In genomic region chr9:83817356-83818278, GRCh38 we compare ENCODE assay signal across 8 cellular contexts. TPM values are rescaled to one million over a fixed set of nuclear protein-coding genes. Genes with fewer than 3 reads are reported as not detected.
A peak's percentile ranks its signal among the peaks of the same experiment; 100 is the strongest.
DNase-seq lines count a peak whose midpoint lies in the region; ATAC-seq and TF ChIP-seq lines count a peak whose summit lies in the region.
"Not testable (repeated sequence)": the region's sequence is repeated elsewhere in the genome, so short reads cannot be mapped to it uniquely, and the experiment has no call there.

GKAP1 (minus strand) TSS chr9:83817769; CDS start chr9:83806517, 11,252 bp downstream.

- H3K4me3 Mint-ChIP-seq in natural killer cell treated with Interleukin-12 subunit alpha and Interleukin-12 subunit beta and Interleukin-15 and Interleukin-18, amount 100 ng/mL, for 72 hours, result peak within 1 kb of the TSS; percentile 95
- H3K4me3 Mint-ChIP-seq in stimulated activated memory B cell treated with anti-CD40 and anti-IgM and Interleukin-4, amounts not matched to agents 10 μg/mL and 1 μg/mL and 100 μg/mL, for 72 hours, result peak within 1 kb of the TSS; percentile 84

- H3K4me1 Mint-ChIP-seq in natural killer cell treated with Interleukin-12 subunit alpha and Interleukin-12 subunit beta and Interleukin-15 and Interleukin-18, amount 100 ng/mL, for 72 hours (ENCODE audit: low read depth in 2 of 2), result not testable (repeated sequence)
- H3K4me1 Mint-ChIP-seq in stimulated activated memory B cell treated with anti-CD40 and anti-IgM and Interleukin-4, amounts not matched to agents 10 μg/mL and 1 μg/mL and 100 μg/mL, for 72 hours, result peaks cover 13% of the 10 kb centered on the region

- not testable (repeated sequence) for H3K36me3 ChIP-seq in DND-41 (ENCODE audit: insufficient read depth, low read length); KMS-11 (ENCODE audit: insufficient read depth); RWPE2 (ENCODE audit: low read depth)

- H3K4me1 ChIP-seq in DND-41 (ENCODE audit: insufficient read depth, low read length); RWPE2 (ENCODE audit: insufficient read depth, poor library complexity, severe bottlenecking): not testable (repeated sequence)
- peaks cover 27% of the 10 kb centered on the region for H3K4me1 ChIP-seq in KMS-11 (ENCODE audit: low read depth, poor library complexity, severe bottlenecking)

- H3K36me3 Mint-ChIP-seq in natural killer cell treated with Interleukin-12 subunit alpha and Interleukin-12 subunit beta and Interleukin-15 and Interleukin-18, amount 100 ng/mL, for 72 hours; stimulated activated memory B cell treated with anti-CD40 and anti-IgM and Interleukin-4, amounts not matched to agents 10 μg/mL and 1 μg/mL and 100 μg/mL, for 72 hours: not testable (repeated sequence)

- H3K9me3 ChIP-seq in DND-41 (ENCODE audit: insufficient read depth, low read length, severe bottlenecking); RWPE2 (ENCODE audit: severe bottlenecking): not testable (repeated sequence)

- peak within 1 kb of the TSS; percentile 75 to 78 for H3K27ac Mint-ChIP-seq in natural killer cell treated with Interleukin-12 subunit alpha and Interleukin-12 subunit beta and Interleukin-15 and Interleukin-18, amount 100 ng/mL, for 72 hours
- peak within 1 kb of the TSS; percentile 56 for H3K27ac Mint-ChIP-seq in stimulated activated memory B cell treated with anti-CD40 and anti-IgM and Interleukin-4, amounts not matched to agents 10 μg/mL and 1 μg/mL and 100 μg/mL, for 72 hours

- H3K4me3 ChIP-seq in DND-41 (ENCODE audit: low read depth in 1 of 2, low read length in 2 of 2) (peak within 1 kb of the TSS; percentile 36 to 67; a peak in 3 of 4 replicates), RWPE2 (ENCODE audit: severe bottlenecking) (peak within 1 kb of the TSS; percentile 87), fibroblast of the aortic adventitia (ENCODE audit: low read depth, low read length) (peak within 1 kb of the TSS; percentile 63)
- not testable (repeated sequence) for H3K4me3 ChIP-seq in KMS-11 (IDR thresholded peaks at IDR 0.05; ENCODE audit: insufficient read depth, low read depth, low read length)

- TF ChIP-seq CTCF in DND-41 (IDR thresholded peaks at IDR 0.05; ENCODE audit: borderline replicate concordance, extremely low read depth, low read length, poor library complexity, severe bottlenecking) (peak; percentile 23), RWPE2 (IDR thresholded peaks at IDR 0.05; ENCODE audit: poor library complexity, severe bottlenecking) (peak; percentile 7), fibroblast of the aortic adventitia (IDR thresholded peaks at IDR 0.05; ENCODE audit: insufficient read depth, low read length) (peak; percentile 21)
- not testable (repeated sequence) for TF ChIP-seq CTCF in KMS-11 (conservative IDR thresholded peaks at IDR 0.05; ENCODE audit: low read depth, low read length)

- H3K79me2 ChIP-seq in DND-41 (ENCODE audit: insufficient read depth, low read length); KMS-11 (ENCODE audit: insufficient read depth, low read depth): not testable (repeated sequence)

- DNase-seq in DND-41, result peak; percentile 81
- peak; percentile 52 for DNase-seq in RWPE2 (ENCODE audit: low spot score)
- peak; percentile 71 for DNase-seq in activated T-helper 9 cell treated with anti-CD3 and anti-CD28 coated beads, Interleukin-2, amount 50 U/mL, for 16 hours (ENCODE audit: low read depth)
- peak; percentile 36 for DNase-seq in fibroblast of the aortic adventitia (ENCODE audit: low read depth)
- peak; percentile 89 for DNase-seq in natural killer cell treated with Interleukin-12 subunit alpha and Interleukin-12 subunit beta and Interleukin-15 and Interleukin-18, amount 100 ng/mL, for 72 hours (ENCODE audit: low spot score)

- H3K27me3 Mint-ChIP-seq in natural killer cell treated with Interleukin-12 subunit alpha and Interleukin-12 subunit beta and Interleukin-15 and Interleukin-18, amount 100 ng/mL, for 72 hours; stimulated activated memory B cell treated with anti-CD40 and anti-IgM and Interleukin-4, amounts not matched to agents 10 μg/mL and 1 μg/mL and 100 μg/mL, for 72 hours: not testable (repeated sequence)

- H3K9me3 Mint-ChIP-seq in natural killer cell treated with Interleukin-12 subunit alpha and Interleukin-12 subunit beta and Interleukin-15 and Interleukin-18, amount 100 ng/mL, for 72 hours; stimulated activated memory B cell treated with anti-CD40 and anti-IgM and Interleukin-4, amounts not matched to agents 10 μg/mL and 1 μg/mL and 100 μg/mL, for 72 hours: not testable (repeated sequence)

- peak; percentile 91 for ATAC-seq in DND-41 (ENCODE audit: insufficient read depth, low read depth)
- ATAC-seq in GM21723 (IDR thresholded peaks at IDR 0.05; ENCODE audit: unreplicated experiment), result peak; percentile 86
- peak; percentile 80 for ATAC-seq in RWPE2 (ENCODE audit: low read depth)
- peak; percentile 94 to 95 for ATAC-seq in natural killer cell treated with Interleukin-12 subunit alpha and Interleukin-12 subunit beta and Interleukin-15 and Interleukin-18, amount 100 ng/mL, for 72 hours
- ATAC-seq in stimulated activated memory B cell treated with anti-CD40 and anti-IgM and Interleukin-4, amounts not matched to agents 10 μg/mL and 1 μg/mL and 100 μg/mL, for 72 hours, result peak; percentile 92

- not testable (repeated sequence) for H4K20me1 ChIP-seq in DND-41 (ENCODE audit: insufficient read depth, low read length); KMS-11 (ENCODE audit: insufficient read depth)

- H2AFZ ChIP-seq in DND-41 (ENCODE audit: low read depth, low read length) (peak within 1 kb of the TSS; percentile 78), KMS-11 (ENCODE audit: low read depth) (peak within 1 kb of the TSS; percentile 82)

- H3K4me2 ChIP-seq in DND-41 (ENCODE audit: insufficient read depth, low read length) (peak within 1 kb of the TSS; percentile 71), KMS-11 (peak within 1 kb of the TSS; percentile 56)

- not testable (repeated sequence) for H3K27me3 ChIP-seq in DND-41 (ENCODE audit: insufficient read depth, low read length, poor library complexity); KMS-11 (ENCODE audit: insufficient read depth, low read depth); RWPE2 (ENCODE audit: insufficient read depth, poor library complexity, severe bottlenecking)

- H3K9ac ChIP-seq in DND-41 (ENCODE audit: low read depth, low read length) (peak within 1 kb of the TSS; percentile 66), KMS-11 (peak within 1 kb of the TSS; percentile 57)

- H3K27ac ChIP-seq in DND-41 (ENCODE audit: low read length); RWPE2 (ENCODE audit: poor library complexity, severe bottlenecking): not testable (repeated sequence)
- peak within 1 kb of the TSS; percentile 43 for H3K27ac ChIP-seq in KMS-11

RNA-seq across cellular contexts. Expression of gene GKAP1, which starts in this region (rescaled TPM):
- 1.4 and 2.2 TPM in 2 replicates for total RNA-seq in fibroblast of the aortic adventitia (ENCODE audit: low replicate concordance)
- total RNA-seq in natural killer cell treated with Interleukin-12 subunit alpha and Interleukin-12 subunit beta and Interleukin-15 and Interleukin-18, amount 100 ng/mL, for 72 hours, result 1 to 10 TPM; 2.5 to 4.3 TPM

Comparison
In these comparisons a context has a peak if more than half of its experiments do, and no peak if none do; other contexts are left out.
1. DNase-seq: peak in every context shown above with its lines; median percentile 89 in natural killer cell treated with Interleukin-12 subunit alpha and Interleukin-12 subunit beta and Interleukin-15 and Interleukin-18, amount 100 ng/mL, for 72 hours; 81 in DND-41; 71 in activated T-helper 9 cell treated with anti-CD3 and anti-CD28 coated beads, Interleukin-2, amount 50 U/mL, for 16 hours; 52 in RWPE2; 36 in fibroblast of the aortic adventitia.